In genomic region chr1:232968965-232969364, GRCh38 we compare ENCODE assay signal across 9 cellular contexts. TPM values are rescaled to one million over a fixed set of nuclear protein-coding genes. Genes with fewer than 3 reads are reported as not detected.
DNase-seq lines count a peak whose midpoint lies in the region; ATAC-seq and TF ChIP-seq lines count a peak whose summit lies in the region.
"Had no signal": no experiment of that assay in that cellular context is flagged by ENCODE, and none has a peak within 500 bp of the region (broad histone marks: within the 10 kb centered on the region; RNA-seq: fewer than 3 reads in every experiment).

No MANE protein-coding gene starts in this region.

- in situ Hi-C loops in GM23248 (cut with MboI): no loop called here

- H3K79me2 ChIP-seq in GM23248 (ENCODE audit: insufficient read depth): no peaks in the 10 kb centered on the region

- H3K4me3 ChIP-seq in GM23248: no peak overlapping the region
- H3K4me3 ChIP-seq in retinal pigment epithelial cell (ENCODE audit: low read length): no peak overlapping the region
- no peak overlapping the region for H3K4me3 ChIP-seq in esophagus squamous epithelium
- H3K4me3 ChIP-seq in H7 (ENCODE audit: insufficient read depth, low read depth, low read length): no peak overlapping the region

- H3K9ac ChIP-seq in GM23248: no peak overlapping the region

- H4K20me1 ChIP-seq in GM23248 (ENCODE audit: insufficient read depth): no peaks in the 10 kb centered on the region

- H3F3A ChIP-seq in GM23248 (ENCODE audit: insufficient read depth): no peaks in the 10 kb centered on the region

- TF ChIP-seq POLR2A in esophagus squamous epithelium (IDR thresholded peaks at IDR 0.05): no peak

- no peaks in the 10 kb centered on the region for H3K9me2 ChIP-seq in GM23248 (ENCODE audit: insufficient read depth)

- 60 to 63% methylated on average over 3 of the region's 3 CpGs for WGBS in GM23248 (ENCODE audit: low coverage in 1 of 2, low lambda C conversion rate in 2 of 2, missing lambda C conversion rate in 2 of 2), 2 experiments
- WGBS in esophagus squamous epithelium, 2 donors: 100% methylated on average over 1 of the region's 3 CpGs; no CpG with 5 or more reads in 1 of the 2 donors

- DNase-seq in GM23248: peak; percentile 38
- peak; percentile 58 for DNase-seq in NCI-H226
- peak; percentile 94 for DNase-seq in retinal pigment epithelial cell (ENCODE audit: low read depth)
- DNase-seq in esophagus squamous epithelium (lab: John Stamatoyannopoulos, UW): no peak
- DNase-seq in H7: no peak
- no peak for DNase-seq in NCI-H1105 treated with DMSO at 0.1 percent for 48 hours (lab: John Stamatoyannopoulos, UW)
- DNase-seq in inferior parietal cortex (ENCODE audit: extremely low spot score): no peak
- DNase-seq: NCI-H526 had no signal

- H3K27ac ChIP-seq in GM23248 (no peak overlapping the region), esophagus squamous epithelium (no peak overlapping the region)

- H3K4me1 ChIP-seq in GM23248 (ENCODE audit: insufficient read depth): no peaks in the 10 kb centered on the region
- peaks cover 0 to 19% (median 3%) of the 10 kb centered on the region in 3 donors for H3K4me1 ChIP-seq in esophagus squamous epithelium

- H2AFZ ChIP-seq in GM23248: no peak overlapping the region

- peak; percentile 56 for ATAC-seq in esophagus mucosa

- H3K4me2 ChIP-seq in GM23248 (ENCODE audit: unreplicated experiment): no peak overlapping the region

- H3K27me3 ChIP-seq in GM23248 (replicated peaks; ENCODE audit: insufficient read depth): no peaks in the 10 kb centered on the region
- no peaks in the 10 kb centered on the region for H3K27me3 ChIP-seq in esophagus squamous epithelium
- no peaks in the 10 kb centered on the region for H3K27me3 ChIP-seq in H7 (ENCODE audit: control insufficient read depth, insufficient read depth, low read length)

- TF ChIP-seq CTCF in retinal pigment epithelial cell (conservative IDR thresholded peaks at IDR 0.05; ENCODE audit: low read depth, low read length) (no peak), esophagus squamous epithelium (IDR thresholded peaks at IDR 0.05) (no peak)

- H3K9me3 ChIP-seq in GM23248 (ENCODE audit: low read depth): peaks cover 8% of the 10 kb centered on the region
- H3K9me3 ChIP-seq in esophagus squamous epithelium: peaks cover 0 to 16% (median 11%) of the 10 kb centered on the region in 3 donors

- intact Hi-C loops in esophagus squamous epithelium (cut with DNase I): no loop called here

- H3K36me3 ChIP-seq in GM23248 (ENCODE audit: low read depth) (peaks cover 30% of the 10 kb centered on the region), esophagus squamous epithelium (peaks cover 6 to 88% (median 10%) of the 10 kb centered on the region in 3 donors), H7 (replicated peaks; ENCODE audit: control insufficient read depth, insufficient read depth, low read length) (peaks cover 42% of the 10 kb centered on the region)

RNA-seq across cellular contexts. Expression of gene NTPCR, which starts 18.6 kb away (rescaled TPM):
- 23.8 and 47.0 TPM in 2 replicates for total RNA-seq in GM23248 (2014; rRNA removed; shearing (Covaris generic))
- 67.2 and 67.7 TPM in 2 replicates for polyA plus RNA-seq in GM23248 (2016; fragmentation: Nextera tagmentation; extraction: Ambion mirVana)
- total RNA-seq in esophagus mucosa (44.0 TPM), esophagus squamous epithelium (10 to 100 TPM; 19.9 to 35.8 (median 23.4) TPM)
- total RNA-seq in H7 (2014; rRNA removed; shearing (Covaris generic)): 61.5 and 82.5 TPM in 2 replicates

Comparison
In these comparisons a context has a peak if more than half of its experiments do, and no peak if none do; other contexts are left out.
1. DNase-seq: peak in GM23248 (single experiment), NCI-H226 (single experiment) and retinal pigment epithelial cell (single experiment); none in esophagus squamous epithelium (single experiment), H7 (single experiment), NCI-H1105 treated with DMSO at 0.1 percent for 48 hours (single experiment) and inferior parietal cortex (single experiment).